In the genomic region with DNA sequence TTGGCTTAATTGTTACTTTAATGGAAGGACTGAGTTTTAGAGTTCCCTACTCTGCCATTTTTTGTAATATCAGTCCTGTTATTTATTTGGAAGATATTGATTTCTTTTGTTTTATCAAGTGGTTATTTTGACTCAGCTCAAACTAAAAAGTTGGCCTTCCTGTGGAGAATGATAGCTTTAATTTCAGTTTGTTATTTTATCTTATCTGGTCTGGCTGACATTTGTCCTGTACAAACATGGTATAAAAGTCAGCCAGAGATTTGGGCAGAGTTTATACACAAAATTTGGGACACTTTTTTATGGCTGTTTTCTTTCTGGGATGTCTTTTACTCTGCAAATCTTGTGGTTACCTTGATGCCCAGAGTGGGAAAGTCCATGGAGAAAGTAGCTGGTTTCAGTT, we compare ENCODE assay signal across 26 cellular contexts.
"Had no signal": no experiment of that assay in that cellular context is flagged by ENCODE, and none has a peak within 500 bp of the region (broad histone marks: within the 10 kb centered on the region; RNA-seq: fewer than 3 reads in every experiment).

No MANE protein-coding gene starts in this region.

- H3K27ac ChIP-seq: colonic mucosa, coronary artery, dorsolateral prefrontal cortex, epithelial cell of prostate, esophagus muscularis mucosa, esophagus squamous epithelium, foreskin keratinocyte, gastrocnemius medialis, gastroesophageal sphincter had no signal

- H3K4me1 ChIP-seq: colonic mucosa, esophagus muscularis mucosa, esophagus squamous epithelium, foreskin keratinocyte, gastrocnemius medialis, gastroesophageal sphincter had no signal

- FAIRE-seq: colon, endometrium, endothelial cell of umbilical vein, frontal cortex had no signal

- DNase-seq: colonic mucosa; cortex of kidney; dermis blood vessel endothelial cell; dorsolateral prefrontal cortex; effector CD4-positive, alpha-beta T cell; effector CD8-positive, alpha-beta T cell; effector memory CD4-positive, alpha-beta T cell; effector memory CD8-positive, alpha-beta T cell; endodermal cell; erythroblast; esophagus squamous epithelium; foreskin fibroblast; foreskin keratinocyte; foreskin melanocyte; gastrocnemius medialis; glutamatergic neuron; head of caudate nucleus had no signal

- H3K9me3 ChIP-seq: colonic mucosa, esophagus muscularis mucosa, esophagus squamous epithelium, gastrocnemius medialis, gastroesophageal sphincter had no signal

- ATAC-seq: effector memory CD8-positive, alpha-beta T cell; esophagus mucosa; foreskin keratinocyte; gastrocnemius medialis; gastroesophageal sphincter had no signal

- H3K27me3 ChIP-seq: colonic mucosa, dorsolateral prefrontal cortex, esophagus muscularis mucosa, esophagus squamous epithelium, foreskin keratinocyte, gastrocnemius medialis, gastroesophageal sphincter had no signal

- H3K36me3 ChIP-seq: colonic mucosa, esophagus muscularis mucosa, esophagus squamous epithelium, gastrocnemius medialis, gastroesophageal sphincter had no signal

- H3K4me3 ChIP-seq: colonic mucosa, coronary artery, dorsolateral prefrontal cortex, esophagus muscularis mucosa, esophagus squamous epithelium, gastrocnemius medialis, gastroesophageal sphincter had no signal
